Comparison of ENCODE assay signal across 33 cellular contexts in the genomic region with DNA sequence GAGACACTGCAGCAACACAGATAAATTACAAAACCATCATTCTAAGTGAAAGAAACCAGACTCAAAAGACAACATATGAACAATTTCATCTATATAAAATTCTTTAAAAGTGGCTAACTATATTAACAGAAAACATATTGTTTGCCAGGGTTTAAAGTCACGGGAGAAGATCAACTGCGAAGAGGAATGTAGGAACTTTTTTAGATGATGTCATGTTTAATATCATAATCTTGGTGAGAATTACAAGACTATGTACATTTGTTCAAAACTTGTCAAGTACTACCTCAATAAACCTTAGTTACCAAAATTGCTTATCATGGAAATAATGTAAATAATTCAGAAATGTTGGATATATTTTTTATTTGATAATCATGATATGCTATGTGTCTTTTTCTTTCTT.
"Had no signal": no experiment of that assay in that cellular context is flagged by ENCODE, and none has a peak within 500 bp of the region (broad histone marks: within the 10 kb centered on the region; RNA-seq: fewer than 3 reads in every experiment).

No MANE protein-coding gene starts in this region.

- ATAC-seq: activated naive CD4-positive, alpha-beta T cell treated with anti-CD3 and anti-CD28 coated beads, Interleukin-2, amount 50 U/mL, for 72 hours; activated naive CD8-positive, alpha-beta T cell treated with anti-CD3 and anti-CD28 coated beads, Interleukin-2, amount 50 U/mL, for 24 hours; activated T-cell treated with anti-CD3 and anti-CD28 coated beads, Interleukin-2, amount 50 U/mL, for 4 hours; activated T-cell treated with anti-CD3 and anti-CD28 coated beads, Interleukin-2, amount 50 U/mL, for 72 hours; activated T-helper 17 cell treated with anti-CD3 and anti-CD28 coated beads, Interleukin-2, amount 50 U/mL, for 72 hours; body of pancreas had no signal

- H3K27me3 ChIP-seq: adrenal gland, ascending aorta, body of pancreas, brain microvascular endothelial cell, breast epithelium, cardiac muscle cell had no signal

- H3K36me3 ChIP-seq: adrenal gland, ascending aorta, brain microvascular endothelial cell, breast epithelium, cardiac muscle cell had no signal

- DNase-seq: activated effector memory CD4-positive, alpha-beta T cell treated with anti-CD3 and anti-CD28 coated beads, Interleukin-2, amount 50 U/mL, for 16 hours; activated effector memory CD4-positive, alpha-beta T cell treated with Interleukin-2 at 50 U/mL for 16 hours; activated gamma-delta T cell; activated gamma-delta T cell treated with Interleukin-2 at 50 U/mL for 16 hours; activated naive CD4-positive, alpha-beta T cell; activated naive CD4-positive, alpha-beta T cell treated with anti-CD3 and anti-CD28 coated beads for 36 hours; activated naive CD4-positive, alpha-beta T cell treated with anti-CD3 and anti-CD28 coated beads, Interleukin-2, amount 10 ng/mL, durations not matched to agents 7 days and 5 days; activated naive CD4-positive, alpha-beta T cell treated with anti-CD3 and anti-CD28 coated beads, Interleukin-2, amount 50 U/mL, for 16 hours; activated naive CD4-positive, alpha-beta T cell treated with Interleukin-2 at 50 U/mL for 16 hours; activated naive CD8-positive, alpha-beta T cell treated with anti-CD3 and anti-CD28 coated beads for 36 hours; activated naive CD8-positive, alpha-beta T cell treated with anti-CD3 and anti-CD28 coated beads, Interleukin-2, amount 10 ng/mL, durations not matched to agents 7 days and 5 days; activated naive CD8-positive, alpha-beta T cell treated with anti-CD3 and anti-CD28 coated beads, Interleukin-2, amount 50 U/mL, for 24 hours; activated T-cell treated with anti-CD3 and anti-CD28 coated beads, Interleukin-2, amount 50 U/mL, for 4 hours; activated T-cell treated with anti-CD3 and anti-CD28 coated beads, Interleukin-2, amount 50 U/mL, for 48 hours; activated T-cell treated with anti-CD3 and anti-CD28 coated beads, Interleukin-2, amount 50 U/mL, for 72 hours; adrenal gland; amniotic stem cell; amygdala; anterior cingulate cortex; aorta; body of pancreas; brain microvascular endothelial cell; caudate nucleus; central memory CD4-positive, alpha-beta T cell; cerebellar nuclear complex had no signal

- H3K9me3 ChIP-seq: adrenal gland, ascending aorta, body of pancreas, breast epithelium had no signal

- H3K27ac ChIP-seq: adrenal gland, ascending aorta, body of pancreas, brain microvascular endothelial cell, breast epithelium, cardiac muscle cell had no signal

- H3K4me3 ChIP-seq: adrenal gland, ascending aorta, body of pancreas, breast epithelium, cardiac muscle cell had no signal

- FAIRE-seq: astrocyte, bronchial epithelial cell, colon had no signal

- H3K4me1 ChIP-seq: adrenal gland, ascending aorta, body of pancreas, breast epithelium had no signal
